ENCODE assay signal across 8 cellular contexts in genomic region chr5:63401434-63402046, GRCh38.
DNase-seq lines count a peak whose midpoint lies in the region; ATAC-seq and TF ChIP-seq lines count a peak whose summit lies in the region.

No MANE protein-coding gene starts in this region.

- no peaks in the 10 kb centered on the region for H3K4me1 Mint-ChIP-seq in activated naive CD8-positive, alpha-beta T cell treated with anti-CD3 and anti-CD28 coated beads, Interleukin-2, amount 50 U/mL, for 24 hours

- no peaks in the 10 kb centered on the region for H4K20me1 ChIP-seq in hepatocyte (ENCODE audit: insufficient read depth, poor library complexity, severe bottlenecking)

- no peak overlapping the region for H3K27ac Mint-ChIP-seq in activated naive CD8-positive, alpha-beta T cell treated with anti-CD3 and anti-CD28 coated beads, Interleukin-2, amount 50 U/mL, for 24 hours

- no peak for TF ChIP-seq POLR2A in GM18505 (IDR thresholded peaks at IDR 0.05; ENCODE audit: borderline replicate concordance, extremely low read depth, insufficient read depth, insufficient read length)

- no peak overlapping the region for H3K27ac ChIP-seq in C4-2B
- no peak overlapping the region for H3K27ac ChIP-seq in hepatocyte

- no peaks in the 10 kb centered on the region for H3K27me3 Mint-ChIP-seq in activated naive CD8-positive, alpha-beta T cell treated with anti-CD3 and anti-CD28 coated beads, Interleukin-2, amount 50 U/mL, for 24 hours

- H3K9me2 ChIP-seq in hepatocyte (replicated peaks; ENCODE audit: insufficient read depth) = no peaks in the 10 kb centered on the region

- H3K4me3 ChIP-seq in hepatocyte = no peak overlapping the region

- TF ChIP-seq CTCF in C4-2B (conservative IDR thresholded peaks at IDR 0.05) (peak; percentile 93), hepatocyte (IDR thresholded peaks at IDR 0.05; ENCODE audit: poor library complexity) (peak; percentile 91)

- DNase-seq in NCI-H345 (lab: John Stamatoyannopoulos, UW) = peak; percentile 62
- DNase-seq in activated naive CD8-positive, alpha-beta T cell treated with anti-CD3 and anti-CD28 coated beads, Interleukin-2, amount 50 U/mL, for 24 hours = peak; percentile 40
- peak; percentile 77 for DNase-seq in hepatocyte (ENCODE audit: low spot score)
- DNase-seq in stimulated activated CD4-positive, alpha-beta T cell treated with anti-CD3 and anti-CD28 coated beads, Interleukin-4, amount 100 ng/mL, for 48 hours (ENCODE audit: low read depth in 2 of 2) = peak; percentile 11 to 30
- DNase-seq in activated effector memory CD4-positive, alpha-beta T cell treated with Interleukin-2 at 50 U/mL for 16 hours = no peak

- ATAC-seq in GM18505 (IDR thresholded peaks at IDR 0.05; ENCODE audit: unreplicated experiment) (peak; percentile 90), HG02884 (IDR thresholded peaks at IDR 0.05; ENCODE audit: unreplicated experiment) (peak; percentile 96)
- no peak for ATAC-seq in activated naive CD8-positive, alpha-beta T cell treated with anti-CD3 and anti-CD28 coated beads, Interleukin-2, amount 50 U/mL, for 24 hours

- H3K27me3 ChIP-seq in hepatocyte = no peaks in the 10 kb centered on the region

- 40% methylated on average over 7 of the region's 7 CpGs for WGBS in hepatocyte (ENCODE audit: low lambda C conversion rate, missing lambda C conversion rate)

- no peaks in the 10 kb centered on the region for H3K9me3 ChIP-seq in hepatocyte (ENCODE audit: low read depth)

- no peak overlapping the region for H2AFZ ChIP-seq in hepatocyte

- no peaks in the 10 kb centered on the region for H3K79me2 ChIP-seq in hepatocyte

- H3K4me3 Mint-ChIP-seq in activated naive CD8-positive, alpha-beta T cell treated with anti-CD3 and anti-CD28 coated beads, Interleukin-2, amount 50 U/mL, for 24 hours = no peak overlapping the region

- H3K36me3 ChIP-seq in hepatocyte (replicated peaks; ENCODE audit: insufficient read depth, low read depth) = no peaks in the 10 kb centered on the region

- H3K36me3 Mint-ChIP-seq in activated naive CD8-positive, alpha-beta T cell treated with anti-CD3 and anti-CD28 coated beads, Interleukin-2, amount 50 U/mL, for 24 hours (ENCODE audit: low read depth) = no peaks in the 10 kb centered on the region

- no peaks in the 10 kb centered on the region for H3K9me3 Mint-ChIP-seq in activated naive CD8-positive, alpha-beta T cell treated with anti-CD3 and anti-CD28 coated beads, Interleukin-2, amount 50 U/mL, for 24 hours

- H3K4me2 ChIP-seq in hepatocyte = no peak overlapping the region

- no peaks in the 10 kb centered on the region for H3K4me1 ChIP-seq in hepatocyte (ENCODE audit: insufficient read depth)
